11 cellular contexts compared by ENCODE assay signal in genomic region chr10:32065871-32066270, GRCh38. TPM values are rescaled to one million over a fixed set of nuclear protein-coding genes. Genes with fewer than 3 reads are reported as not detected.
DNase-seq lines count a peak whose midpoint lies in the region; TF ChIP-seq lines count a peak whose summit lies in the region.
"Had no signal": no experiment of that assay in that cellular context is flagged by ENCODE, and none has a peak within 500 bp of the region (broad histone marks: within the 10 kb centered on the region; RNA-seq: fewer than 3 reads in every experiment).

No MANE protein-coding gene starts in this region.

- in situ Hi-C loops in HAP-1 (cut with MboI; ENCODE audit: low sequenced_read_pairs): no loop called here

- WGBS in tibial nerve, 2 donors: 86 to 90% methylated on average over 4 of the region's 4 CpGs

- peak overlapping the region; percentile 7 for H3K4me3 Mint-ChIP-seq in dendritic cell treated with granulocyte-macrophage colony-stimulating factor and Interleukin-4, amounts not matched to agents 40 ng/mL and 50 ng/mL, for 4 days

- H3K36me3 ChIP-seq in tibial nerve (no peaks in the 10 kb centered on the region), HAP-1 (replicated peaks) (no peaks in the 10 kb centered on the region)

- DNase-seq in GM03348 (ENCODE audit: low spot score) (peak; percentile 42), NOMO-1 treated with DMSO at 0.1 percent for 48 hours (lab: John Stamatoyannopoulos, UW; ENCODE audit: unreplicated experiment) (peak; percentile 86), myocyte (ENCODE audit: low read depth) (peak; percentile 26), tibial nerve (ENCODE audit: low spot score in 2 of 2) (no peak), RPMI8226 (no peak), HAP-1 (ENCODE audit: low spot score in 2 of 2) (no peak), NK-92 (lab: John Stamatoyannopoulos, UW; ENCODE audit: unreplicated experiment) (no peak)
- DNase-seq: activated naive CD4-positive, alpha-beta T cell; NCI-H526 treated with DMSO at 0.1 percent for 48 hours; stimulated activated naive CD8-positive, alpha-beta T cell treated with anti-CD3 and anti-CD28 coated beads, Interleukin-15, Interleukin-2, amounts not matched to agents 100 U/mL and 50 U/mL, for 24 hours had no signal

- H3K4me3 ChIP-seq in tibial nerve (no peak overlapping the region), HAP-1 (no peak overlapping the region)

- TF ChIP-seq POLR2A in tibial nerve (IDR thresholded peaks at IDR 0.05): no peak

- no peaks in the 10 kb centered on the region for H3K36me3 Mint-ChIP-seq in dendritic cell treated with granulocyte-macrophage colony-stimulating factor and Interleukin-4, amounts not matched to agents 40 ng/mL and 50 ng/mL, for 4 days (ENCODE audit: low read depth)

- no peak for TF ChIP-seq CTCF in tibial nerve (IDR thresholded peaks at IDR 0.05)

- H3K9me3 ChIP-seq in tibial nerve (no peaks in the 10 kb centered on the region), HAP-1 (no peaks in the 10 kb centered on the region)

- H3K4me1 Mint-ChIP-seq in dendritic cell treated with granulocyte-macrophage colony-stimulating factor and Interleukin-4, amounts not matched to agents 40 ng/mL and 50 ng/mL, for 4 days (ENCODE audit: low read depth): peaks cover 62% of the 10 kb centered on the region

- H3K4me1 ChIP-seq in tibial nerve (no peaks in the 10 kb centered on the region), HAP-1 (peaks cover 11% of the 10 kb centered on the region)

- TF ChIP-seq EP300 in tibial nerve (IDR thresholded peaks at IDR 0.05): no peak

- no peaks in the 10 kb centered on the region for H3K27me3 Mint-ChIP-seq in dendritic cell treated with granulocyte-macrophage colony-stimulating factor and Interleukin-4, amounts not matched to agents 40 ng/mL and 50 ng/mL, for 4 days

- H3K27ac ChIP-seq in tibial nerve: no peak overlapping the region

- H3K27me3 ChIP-seq in tibial nerve (no peaks in the 10 kb centered on the region), HAP-1 (ENCODE audit: low read depth) (no peaks in the 10 kb centered on the region)

- peak overlapping the region; percentile 92 for H3K27ac Mint-ChIP-seq in dendritic cell treated with granulocyte-macrophage colony-stimulating factor and Interleukin-4, amounts not matched to agents 40 ng/mL and 50 ng/mL, for 4 days

- H3K9me3 Mint-ChIP-seq in dendritic cell treated with granulocyte-macrophage colony-stimulating factor and Interleukin-4, amounts not matched to agents 40 ng/mL and 50 ng/mL, for 4 days: no peaks in the 10 kb centered on the region

- intact Hi-C loops in dendritic cell treated with granulocyte-macrophage colony-stimulating factor and Interleukin-4, amounts not matched to agents 40 ng/mL and 50 ng/mL, for 4 days (cut with micrococcal nuclease): no loop called here

RNA-seq across cellular contexts. Expression of gene KIF5B, which starts 9.6 kb away (rescaled TPM):
- total RNA-seq in myocyte (416 and 456 TPM in 2 replicates), tibial nerve (100 to 1,000 TPM; 118 to 162 (median 144) TPM)
- polyA plus RNA-seq in myocyte (2012): 82.1 TPM

Comparison
In these comparisons a context has a peak if more than half of its experiments do, and no peak if none do; other contexts are left out.
1. DNase-seq: peak in GM03348 (single experiment), NOMO-1 treated with DMSO at 0.1 percent for 48 hours (single experiment) and myocyte (single experiment); none in tibial nerve (0 of 2), RPMI8226 (single experiment), HAP-1 (0 of 2) and NK-92 (single experiment).